7 cellular contexts compared by ENCODE assay signal in the genomic region with DNA sequence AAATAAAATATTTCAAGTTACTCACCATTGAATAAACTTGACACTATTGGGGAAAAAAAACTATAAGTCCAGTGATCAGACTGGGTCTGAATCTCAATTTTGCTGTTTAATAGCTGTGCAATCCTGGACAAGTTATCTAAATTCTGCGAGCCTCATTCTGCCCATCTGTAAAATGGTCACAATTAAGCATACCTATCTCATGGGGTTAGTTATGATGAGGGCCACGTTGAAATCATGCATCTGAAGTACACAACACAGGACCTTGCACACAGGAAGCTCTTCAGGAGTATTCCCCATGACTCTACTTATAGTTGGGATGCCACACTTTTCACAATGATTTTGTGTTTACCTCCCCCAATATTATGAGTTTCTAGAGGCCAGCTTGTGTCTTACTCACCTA. TPM values are rescaled to one million over a fixed set of nuclear protein-coding genes. Genes with fewer than 3 reads are reported as not detected.
"Had no signal": no experiment of that assay in that cellular context is flagged by ENCODE, and none has a peak within 500 bp of the region (broad histone marks: within the 10 kb centered on the region; RNA-seq: fewer than 3 reads in every experiment).

No MANE protein-coding gene starts in this region.

- H3K27ac ChIP-seq: HL-60, KMS-11 had no signal

- DNase-seq: IMR-90, KBM-7, KG1 had no signal

- H3K9ac ChIP-seq: KMS-11 had no signal

- H3K4me2 ChIP-seq: KMS-11 had no signal

- FAIRE-seq: HTR-8/SVneo had no signal

RNA-seq across cellular contexts. Expression of a gene that starts 3.8 kb away (rescaled TPM):
- polyA plus RNA-seq: IgD-negative memory B cell had no signal
